1 cellular context compared by ENCODE assay signal in the genomic region with DNA sequence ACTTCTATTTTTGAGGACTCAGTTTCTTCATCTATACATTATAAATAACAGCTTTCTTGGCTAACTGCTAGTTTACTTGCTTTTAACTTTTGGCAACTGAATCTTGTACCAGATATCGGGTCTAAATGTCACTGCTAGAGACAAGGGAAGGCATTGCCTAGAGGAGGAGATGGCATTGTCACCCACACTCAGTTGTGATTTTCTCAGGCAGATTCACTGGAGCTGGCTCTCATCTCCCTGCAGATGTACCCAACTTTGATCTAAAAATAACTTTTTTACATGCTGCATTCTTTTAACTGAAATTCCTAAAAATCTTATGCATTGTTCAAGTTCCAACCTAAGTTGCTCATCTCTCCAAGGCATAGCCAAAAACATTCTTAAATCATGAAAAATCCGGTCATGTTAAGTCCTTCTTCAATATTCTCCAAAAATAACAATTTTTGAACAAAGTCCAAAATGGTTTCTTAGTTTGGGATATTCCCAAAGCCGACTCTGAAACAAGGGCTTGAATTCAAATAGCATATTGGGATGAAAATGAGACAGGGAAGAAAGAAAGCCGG.
TF ChIP-seq lines count a peak whose summit lies in the region.

No MANE protein-coding gene starts in this region.

TF ChIP-seq in SK-N-SH treated with all-trans-retinoic acid at 6 μM for 48 hours, 23 proteins besides CTCF, POLR2A, EP300 and RAD21 (continued from another document):
- no peak for TF ChIP-seq RARB (CRISPR knock-in tag; IDR thresholded peaks at IDR 0.05)
- TF ChIP-seq, protein P1, sequence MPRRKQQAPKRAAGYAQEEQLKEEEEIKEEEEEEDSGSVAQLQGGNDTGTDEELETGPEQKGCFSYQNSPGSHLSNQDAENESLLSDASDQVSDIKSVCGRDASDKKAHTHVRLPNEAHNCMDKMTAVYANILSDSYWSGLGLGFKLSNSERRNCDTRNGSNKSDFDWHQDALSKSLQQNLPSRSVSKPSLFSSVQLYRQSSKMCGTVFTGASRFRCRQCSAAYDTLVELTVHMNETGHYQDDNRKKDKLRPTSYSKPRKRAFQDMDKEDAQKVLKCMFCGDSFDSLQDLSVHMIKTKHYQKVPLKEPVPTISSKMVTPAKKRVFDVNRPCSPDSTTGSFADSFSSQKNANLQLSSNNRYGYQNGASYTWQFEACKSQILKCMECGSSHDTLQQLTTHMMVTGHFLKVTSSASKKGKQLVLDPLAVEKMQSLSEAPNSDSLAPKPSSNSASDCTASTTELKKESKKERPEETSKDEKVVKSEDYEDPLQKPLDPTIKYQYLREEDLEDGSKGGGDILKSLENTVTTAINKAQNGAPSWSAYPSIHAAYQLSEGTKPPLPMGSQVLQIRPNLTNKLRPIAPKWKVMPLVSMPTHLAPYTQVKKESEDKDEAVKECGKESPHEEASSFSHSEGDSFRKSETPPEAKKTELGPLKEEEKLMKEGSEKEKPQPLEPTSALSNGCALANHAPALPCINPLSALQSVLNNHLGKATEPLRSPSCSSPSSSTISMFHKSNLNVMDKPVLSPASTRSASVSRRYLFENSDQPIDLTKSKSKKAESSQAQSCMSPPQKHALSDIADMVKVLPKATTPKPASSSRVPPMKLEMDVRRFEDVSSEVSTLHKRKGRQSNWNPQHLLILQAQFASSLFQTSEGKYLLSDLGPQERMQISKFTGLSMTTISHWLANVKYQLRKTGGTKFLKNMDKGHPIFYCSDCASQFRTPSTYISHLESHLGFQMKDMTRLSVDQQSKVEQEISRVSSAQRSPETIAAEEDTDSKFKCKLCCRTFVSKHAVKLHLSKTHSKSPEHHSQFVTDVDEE (CRISPR knock-in tag; IDR thresholded peaks at IDR 0.05) = no peak
